14 cellular contexts compared by ENCODE assay signal in genomic region chr19:863305-863620, GRCh38. TPM values are rescaled to one million over a fixed set of nuclear protein-coding genes. Genes with fewer than 3 reads are reported as not detected.
DNase-seq lines count a peak whose midpoint lies in the region; ATAC-seq, FAIRE-seq and TF ChIP-seq lines count a peak whose summit lies in the region.
"Had no signal": no experiment of that assay in that cellular context is flagged by ENCODE, and none has a peak within 500 bp of the region (broad histone marks: within the 10 kb centered on the region; RNA-seq: fewer than 3 reads in every experiment).

No MANE protein-coding gene starts in this region.

- no peaks in the 10 kb centered on the region for H3K27me3 Mint-ChIP-seq in activated naive CD4-positive, alpha-beta T cell treated with anti-CD3 and anti-CD28 coated beads, Interleukin-2, amount 50 U/mL, for 24 hours
- H3K27me3 Mint-ChIP-seq in T-cell: peaks cover 0 to 5% of the 10 kb centered on the region in 2 donors

- H4K5ac ChIP-seq in H1 (ENCODE audit: insufficient read length, low read depth, low read length): no peak overlapping the region

- H2BK20ac ChIP-seq in H1 (ENCODE audit: low read length): no peak overlapping the region

- no peak for ATAC-seq in T-cell (replicated peaks in 1 of 4)

- no peak overlapping the region for H2BK120ac ChIP-seq in H1 (replicated peaks; ENCODE audit: low read depth, low read length)

- H2BK12ac ChIP-seq in H1 (ENCODE audit: low read depth, low read length): 0 out of 2 replicates have a peak overlapping the region, but pooled peaks have one; percentile 50

- peak overlapping the region in 2 of 4 experiments; percentile 50 to 59; a peak in 4 of 8 replicates for H3K4me3 ChIP-seq in H1 (ENCODE audit: extremely low read depth in 1 of 4, insufficient read depth in 2 of 4, low read depth in 3 of 4, low read length in 4 of 4)
- H3K4me3 ChIP-seq in suprapubic skin: peak overlapping the region; percentile 26
- H3K4me3 ChIP-seq: prostate gland had no signal

- TF ChIP-seq POLR2A in H1 (IDR thresholded peaks at IDR 0.05; ENCODE audit: control extremely low read depth in 1 of 2, low read depth in 2 of 2, low read length in 2 of 2) (no peak), suprapubic skin (IDR thresholded peaks at IDR 0.05) (no peak)

- H3K4me3 Mint-ChIP-seq in activated naive CD4-positive, alpha-beta T cell treated with anti-CD3 and anti-CD28 coated beads, Interleukin-2, amount 50 U/mL, for 24 hours: peak overlapping the region; percentile 3
- H3K4me3 Mint-ChIP-seq in T-cell: peak overlapping the region; percentile 70 to 75 (median 72)

- WGBS in H1 (ENCODE audit: extremely low coverage in 1 of 2, insufficient coverage in 1 of 2, insufficient read length in 1 of 2, insufficient replicate concordance in 2 of 2, low coverage in 1 of 2, low lambda C conversion rate in 2 of 2, missing lambda C conversion rate in 1 of 2), 2 experiments: 87% methylated on average over 6 of the region's 7 CpGs; no CpG with 5 or more reads in 1 of the 2 experiments
- WGBS in suprapubic skin: 67% methylated on average over 7 of the region's 7 CpGs

- peaks cover 3% of the 10 kb centered on the region for H3K36me3 Mint-ChIP-seq in activated naive CD4-positive, alpha-beta T cell treated with anti-CD3 and anti-CD28 coated beads, Interleukin-2, amount 50 U/mL, for 24 hours
- H3K36me3 Mint-ChIP-seq in T-cell: peaks cover 4% of the 10 kb centered on the region

- peaks cover 19% of the 10 kb centered on the region for H3K4me1 Mint-ChIP-seq in activated naive CD4-positive, alpha-beta T cell treated with anti-CD3 and anti-CD28 coated beads, Interleukin-2, amount 50 U/mL, for 24 hours
- H3K4me1 Mint-ChIP-seq in T-cell: peaks cover 19 to 23% (median 22%) of the 10 kb centered on the region in 3 donors

- DNase-seq in activated naive CD4-positive, alpha-beta T cell treated with anti-CD3 and anti-CD28 coated beads, Interleukin-2, amount 50 U/mL, for 16 hours: no peak
- DNase-seq in T-cell (no peak), H1 (ENCODE audit: low read depth in 1 of 2, low spot score in 2 of 2) (no peak), suprapubic skin (ENCODE audit: low spot score in 2 of 2) (no peak), NK-92 (lab: John Stamatoyannopoulos, UW; ENCODE audit: unreplicated experiment) (no peak), substantia nigra (lab: John Stamatoyannopoulos, UW) (no peak), DMS53 treated with DMSO at 0.1 percent for 48 hours (lab: John Stamatoyannopoulos, UW; ENCODE audit: unreplicated experiment) (no peak)
- DNase-seq: cerebellar nuclear complex, NCI-H748 treated with DMSO at 0.1 percent for 48 hours, SHP77 treated with DMSO at 0.1 percent for 48 hours had no signal

- no peak for FAIRE-seq in H1 (lab: Jason Lieb, UNC)

- no peak overlapping the region for H3K27ac Mint-ChIP-seq in activated naive CD4-positive, alpha-beta T cell treated with anti-CD3 and anti-CD28 coated beads, Interleukin-2, amount 50 U/mL, for 24 hours
- H3K27ac Mint-ChIP-seq in T-cell: peak overlapping the region; percentile 76 to 86

- H3K27ac ChIP-seq in H1 (ENCODE audit: low read depth, low read length): no peak overlapping the region
- no peak overlapping the region for H3K27ac ChIP-seq in suprapubic skin
- no peak overlapping the region for H3K27ac ChIP-seq in substantia nigra (ENCODE audit: low read depth, low read length, poor library complexity, severe bottlenecking)
- H3K27ac ChIP-seq: prostate gland had no signal

- no peak overlapping the region for H3K23ac ChIP-seq in H1 (ENCODE audit: insufficient read length)

- H3K18ac ChIP-seq in H1 (ENCODE audit: extremely low read depth, low read length): no peak overlapping the region

- no peak overlapping the region for H3K4ac ChIP-seq in H1 (replicated peaks; ENCODE audit: insufficient read length, low read depth, low read length)

- TF ChIP-seq CTCF in H1 (IDR thresholded peaks at IDR 0.05; ENCODE audit: control extremely low read depth in 1 of 3, insufficient read depth in 1 of 3, low read depth in 1 of 3, low read length in 3 of 3): no peak
- no peak for TF ChIP-seq CTCF in suprapubic skin (IDR thresholded peaks at IDR 0.05)

- H3K56ac ChIP-seq in H1 (replicated peaks; ENCODE audit: insufficient read length, low read depth, low read length): no peak overlapping the region

- peaks cover 10% of the 10 kb centered on the region; the same call in 1 of the 2 replicates for H3K23me2 ChIP-seq in H1 (ENCODE audit: low read depth, low read length)

- H3K9me3 ChIP-seq in H1 (ENCODE audit: insufficient read depth in 2 of 2, low read depth in 1 of 2, low read length in 1 of 2) (no peaks in the 10 kb centered on the region), suprapubic skin (no peaks in the 10 kb centered on the region)
- H3K9me3 ChIP-seq: prostate gland had no signal

- peaks cover 0 to 13% (median 7%) of the 10 kb centered on the region in 4 experiments; a peak in 6 of 7 replicates for H3K4me1 ChIP-seq in H1 (replicated peaks in 1 of 4; ENCODE audit: control insufficient read depth in 3 of 4, insufficient read depth in 4 of 4, low read length in 3 of 4)
- H3K4me1 ChIP-seq in suprapubic skin: peaks cover 45% of the 10 kb centered on the region
- H3K4me1 ChIP-seq: prostate gland had no signal

- TF ChIP-seq RAD21 in H1 (IDR thresholded peaks at IDR 0.05 in 1 of 2, conservative IDR thresholded peaks at IDR 0.05 in 1 of 2; ENCODE audit: low read depth in 2 of 2, low read length in 2 of 2): no peak

- H4K8ac ChIP-seq in H1 (ENCODE audit: extremely low read depth, insufficient read depth, low read length): peak overlapping the region; percentile 57; the same call in 1 of the 2 replicates

- no peaks in the 10 kb centered on the region for H3K9me3 Mint-ChIP-seq in activated naive CD4-positive, alpha-beta T cell treated with anti-CD3 and anti-CD28 coated beads, Interleukin-2, amount 50 U/mL, for 24 hours
- H3K9me3 Mint-ChIP-seq in T-cell: no peaks in the 10 kb centered on the region

- no peak overlapping the region for H3K14ac ChIP-seq in H1 (ENCODE audit: insufficient read length)

- H3K36me3 ChIP-seq in H1 (ENCODE audit: control insufficient read depth in 2 of 4, insufficient read depth in 4 of 4, low read length in 3 of 4) (peaks cover 0 to 5% (median 0%) of the 10 kb centered on the region in 4 experiments; a peak in 2 of 8 replicates), suprapubic skin (peaks cover 9% of the 10 kb centered on the region)
- H3K36me3 ChIP-seq: prostate gland had no signal

- H3K4me2 ChIP-seq in H1 (ENCODE audit: insufficient read depth in 1 of 2, low read depth in 2 of 2, low read length in 2 of 2): peak overlapping the region; percentile 63 to 72

- TF ChIP-seq EP300 in H1 (IDR thresholded peaks at IDR 0.05; ENCODE audit: borderline replicate concordance in 1 of 2, low read depth in 2 of 2, low read length in 2 of 2) (no peak), suprapubic skin (IDR thresholded peaks at IDR 0.05) (no peak)

- peaks cover 0 to 11% of the 10 kb centered on the region in 2 experiments for H4K20me1 ChIP-seq in H1 (replicated peaks in 1 of 2; ENCODE audit: control insufficient read depth in 1 of 2, insufficient read depth in 2 of 2, low read length in 2 of 2)

- CTCF ChIA-PET in T-cell (lab: Charles Lee) (interaction anchor here (0.6 to 2.4 kb wide), 9 partner anchors 9 to 120 kb away, joined by 3 to 14 read pairs (median 6); partner anchors contain the start of genes MED16 (in 1 of the 2), RNU6-9 (in 1 of the 2) and WDR18 (in 1 of the 2)), H1 (lab: Charles Lee; ENCODE audit: partially characterized antibody) (interaction anchor here (0.9 to 3.8 kb wide), 22 partner anchors 8 to 381 kb away, joined by 3 to 22 read pairs (median 6); partner anchors contain the start of gene WDR18)

- H3K27me3 ChIP-seq in H1 (replicated peaks in 1 of 4; ENCODE audit: control insufficient read depth in 3 of 4, extremely low read depth in 1 of 4, insufficient read depth in 3 of 4, low read length in 3 of 4) (peaks cover 9 to 25% (median 13%) of the 10 kb centered on the region in 4 experiments), suprapubic skin (no peaks in the 10 kb centered on the region)

- no peak overlapping the region for H4K91ac ChIP-seq in H1 (replicated peaks; ENCODE audit: insufficient read length, low read length)

- no peak overlapping the region for H2AK5ac ChIP-seq in H1 (ENCODE audit: low read depth, low read length)

- POLR2A ChIA-PET in T-cell (lab: Charles Lee): no interaction called here
- POLR2A ChIA-PET in H1 (lab: Charles Lee; ENCODE audit: partially characterized antibody): interaction anchor here (0.6 to 2.8 kb wide), 22 partner anchors 9 to 291 kb away, joined by 3 to 22 read pairs (median 4); partner anchors contain the start of genes AZU1, BSG, KISS1R and MED16

- H2AFZ ChIP-seq in H1 (ENCODE audit: low read length): no peak overlapping the region

- no peak overlapping the region for H2BK15ac ChIP-seq in H1 (ENCODE audit: low read length)

- no peak overlapping the region for H3K9ac ChIP-seq in H1 (replicated peaks in 1 of 4; ENCODE audit: extremely low read depth in 1 of 4, low read depth in 3 of 4, low read length in 3 of 4)

- no peaks in the 10 kb centered on the region for H3K79me1 ChIP-seq in H1 (ENCODE audit: low read depth, low read length)

- H2BK5ac ChIP-seq in H1 (ENCODE audit: low read depth, low read length): no peak overlapping the region

- H3K79me2 ChIP-seq in H1 (ENCODE audit: control insufficient read depth in 1 of 2, insufficient read depth in 2 of 2, low read length in 2 of 2): no peaks in the 10 kb centered on the region

RNA-seq across cellular contexts. Expression of gene CFD, which starts 3.8 kb away (rescaled TPM):
- 10 to 100 TPM in 1 of 5 donors, 1 to 10 TPM in 4; 2.8 to 10.3 (median 5.6) TPM for total RNA-seq in T-cell
- total RNA-seq in H1 (2021; fragmentation: NEBNext Ultra II Directional; extraction: Animal tissue kit (Norgen Biotek cat#: 25700)): 1.7 TPM in 2 replicates
- polyA plus RNA-seq in H1 (2011; rRNA removed): 2.8 and 4.6 TPM in 2 replicates
- 3.8 TPM for polyA plus RNA-seq in H1 (2011; cell fraction: cytosol; rRNA removed)
- 2.4 TPM for polyA plus RNA-seq in H1 (2011; cell fraction: nucleus; rRNA removed)
- 1.0 to 2.1 TPM (median 1.3 TPM) in 4 replicates for polyA plus RNA-seq in H1 (2012, experiment 1 of 2)
- 0.83 TPM for polyA plus RNA-seq in H1 (2012, experiment 2 of 2)
- polyA plus RNA-seq in H1 (2013, experiment 1 of 2): 1.5 TPM
- polyA plus RNA-seq in H1 (2013, experiment 2 of 2): 1.4 TPM
- not detected in 2 replicates for polyA minus RNA-seq in H1 (2011; rRNA and poly(A)+ RNA removed)
- 3.5 TPM for polyA minus RNA-seq in H1 (2011; cell fraction: cytosol; rRNA and poly(A)+ RNA removed)
- 4.7 TPM for polyA minus RNA-seq in H1 (2011; cell fraction: nucleus; rRNA and poly(A)+ RNA removed)
- 100 to 1,000 TPM; 195 to 332 (median 294) TPM for total RNA-seq in suprapubic skin

RNA-seq across cellular contexts. Expression of gene ELANE, which starts 11.2 kb away (rescaled TPM):
- total RNA-seq in T-cell (under 1 TPM in 1 of 5 donors, not detected in 4; 0.83 TPM), suprapubic skin (under 1 TPM in 1 of 4 donors, not detected in 3; 0.79 TPM)
- total RNA-seq in H1 (2021; fragmentation: NEBNext Ultra II Directional; extraction: Animal tissue kit (Norgen Biotek cat#: 25700)): not detected in 2 replicates
- polyA plus RNA-seq in H1 (2011; rRNA removed): not detected in 2 replicates
- not detected for polyA plus RNA-seq in H1 (2011; cell fraction: cytosol; rRNA removed)
- polyA plus RNA-seq in H1 (2011; cell fraction: nucleus; rRNA removed): not detected
- not detected in 4 replicates for polyA plus RNA-seq in H1 (2012, experiment 1 of 2)
- polyA plus RNA-seq in H1 (2012, experiment 2 of 2): not detected
- polyA plus RNA-seq in H1 (2013, experiment 1 of 2): not detected
- not detected for polyA plus RNA-seq in H1 (2013, experiment 2 of 2)
- not detected in 2 replicates for polyA minus RNA-seq in H1 (2011; rRNA and poly(A)+ RNA removed)
- not detected for polyA minus RNA-seq in H1 (2011; cell fraction: cytosol; rRNA and poly(A)+ RNA removed)
- polyA minus RNA-seq in H1 (2011; cell fraction: nucleus; rRNA and poly(A)+ RNA removed): not detected
- total RNA-seq: lung microvascular endothelial cell had no signal

RNA-seq across cellular contexts. Expression of gene PRTN3, which starts 22.5 kb away (rescaled TPM):
- total RNA-seq in T-cell (under 1 TPM in 1 of 5 donors, not detected in 4; 0.50 TPM), suprapubic skin (not detected)
- total RNA-seq in H1 (2021; fragmentation: NEBNext Ultra II Directional; extraction: Animal tissue kit (Norgen Biotek cat#: 25700)): 0.39 and 0.42 TPM in 2 replicates
- polyA plus RNA-seq in H1 (2011; rRNA removed): 2.1 and 3.1 TPM in 2 replicates
- 0.88 TPM for polyA plus RNA-seq in H1 (2011; cell fraction: cytosol; rRNA removed)
- polyA plus RNA-seq in H1 (2011; cell fraction: nucleus; rRNA removed): 1.6 TPM
- 0.60 to 0.87 TPM (median 0.71 TPM) in 3 of 4 replicates, not detected in the other for polyA plus RNA-seq in H1 (2012, experiment 1 of 2)
- 0.89 TPM for polyA plus RNA-seq in H1 (2012, experiment 2 of 2)
- polyA plus RNA-seq in H1 (2013, experiment 1 of 2): 1.0 TPM
- polyA plus RNA-seq in H1 (2013, experiment 2 of 2): 1.2 TPM
- polyA minus RNA-seq in H1 (2011; rRNA and poly(A)+ RNA removed): 0.24 TPM in 1 of 2 replicates, not detected in the other
- polyA minus RNA-seq in H1 (2011; cell fraction: cytosol; rRNA and poly(A)+ RNA removed): not detected
- not detected for polyA minus RNA-seq in H1 (2011; cell fraction: nucleus; rRNA and poly(A)+ RNA removed)
- total RNA-seq: lung microvascular endothelial cell had no signal
- polyA plus RNA-seq: esophagus had no signal

RNA-seq across cellular contexts. Expression of gene MED16, which starts 29.7 kb away (rescaled TPM):
- total RNA-seq in T-cell: 100 to 1,000 TPM in 1 of 5 donors, 10 to 100 TPM in 4; 55.0 to 105 (median 92.4) TPM
- 51.0 and 55.9 TPM in 2 replicates for total RNA-seq in H1 (2021; fragmentation: NEBNext Ultra II Directional; extraction: Animal tissue kit (Norgen Biotek cat#: 25700))
- polyA plus RNA-seq in H1 (2011; rRNA removed): 67.2 and 134 TPM in 2 replicates
- polyA plus RNA-seq in H1 (2011; cell fraction: cytosol; rRNA removed): 48.2 TPM
- 64.8 TPM for polyA plus RNA-seq in H1 (2011; cell fraction: nucleus; rRNA removed)
- 29.8 to 51.8 TPM (median 46.8 TPM) in 4 replicates for polyA plus RNA-seq in H1 (2012, experiment 1 of 2)
- 56.1 TPM for polyA plus RNA-seq in H1 (2012, experiment 2 of 2)
- polyA plus RNA-seq in H1 (2013, experiment 1 of 2): 21.0 TPM
- polyA plus RNA-seq in H1 (2013, experiment 2 of 2): 20.8 TPM
- polyA minus RNA-seq in H1 (2011; rRNA and poly(A)+ RNA removed): 22.8 and 26.1 TPM in 2 replicates
- polyA minus RNA-seq in H1 (2011; cell fraction: cytosol; rRNA and poly(A)+ RNA removed): 72.5 TPM
- polyA minus RNA-seq in H1 (2011; cell fraction: nucleus; rRNA and poly(A)+ RNA removed): 38.6 TPM
- 10 to 100 TPM; 45.1 to 63.9 (median 57.0) TPM for total RNA-seq in suprapubic skin

RNA-seq across cellular contexts. Expression of gene RNU6-9, which starts 30.0 kb away (rescaled TPM):
- total RNA-seq in T-cell (not detected), suprapubic skin (not detected)
- not detected in 2 replicates for total RNA-seq in H1 (2021; fragmentation: NEBNext Ultra II Directional; extraction: Animal tissue kit (Norgen Biotek cat#: 25700))
- not detected in 2 replicates for polyA plus RNA-seq in H1 (2011; rRNA removed)
- polyA plus RNA-seq in H1 (2011; cell fraction: cytosol; rRNA removed): not detected
- polyA plus RNA-seq in H1 (2011; cell fraction: nucleus; rRNA removed): not detected
- not detected in 4 replicates for polyA plus RNA-seq in H1 (2012, experiment 1 of 2)
- not detected for polyA plus RNA-seq in H1 (2012, experiment 2 of 2)
- polyA plus RNA-seq in H1 (2013, experiment 1 of 2): not detected
- not detected for polyA plus RNA-seq in H1 (2013, experiment 2 of 2)
- polyA minus RNA-seq in H1 (2011; rRNA and poly(A)+ RNA removed): under 0.01 TPM in 1 of 2 replicates, not detected in the other
- not detected for polyA minus RNA-seq in H1 (2011; cell fraction: cytosol; rRNA and poly(A)+ RNA removed)
- polyA minus RNA-seq in H1 (2011; cell fraction: nucleus; rRNA and poly(A)+ RNA removed): not detected
- total RNA-seq: lung microvascular endothelial cell, prostate gland had no signal
- polyA plus RNA-seq: esophagus had no signal

Comparison
In these comparisons a context has a peak if more than half of its experiments do, and no peak if none do; other contexts are left out.
1. RNA of gene CFD, which starts 3.8 kb away (total RNA-seq): 195 to 332 TPM in suprapubic skin; 2.8 to 10.3 TPM in T-cell and 1.7 TPM in H1; every median in the first group is over 10 times any median in the second.